In the genomic region with DNA sequence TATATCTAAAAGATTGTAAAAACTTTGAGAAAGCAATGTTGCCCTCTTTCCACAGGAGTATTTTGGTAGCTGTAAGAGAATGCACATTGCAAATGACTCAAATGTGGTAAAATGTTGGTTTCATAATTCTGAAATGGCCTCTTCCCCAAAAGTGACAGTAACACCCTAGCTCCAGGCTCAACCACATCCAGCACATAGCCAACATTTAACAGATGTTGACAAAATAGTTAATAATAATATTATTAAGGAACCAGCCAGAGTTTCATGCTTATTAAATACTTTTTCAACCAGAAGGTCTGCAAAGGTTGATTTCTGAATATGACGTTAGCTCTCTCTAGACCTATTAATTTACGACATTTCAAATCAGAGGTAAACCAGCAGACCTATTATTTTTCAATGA, we compare ENCODE assay signal across 8 cellular contexts. TPM values are rescaled to one million over a fixed set of nuclear protein-coding genes. Genes with fewer than 3 reads are reported as not detected.
A peak's percentile ranks its signal among the peaks of the same experiment; 100 is the strongest.
DNase-seq lines count a peak whose midpoint lies in the region; ATAC-seq, FAIRE-seq and TF ChIP-seq lines count a peak whose summit lies in the region.

No MANE protein-coding gene starts in this region.

- H2AFZ ChIP-seq in ACC112 (ENCODE audit: low read length, unreplicated experiment) = no peak overlapping the region
- no peak overlapping the region for H2AFZ ChIP-seq in astrocyte (ENCODE audit: low read depth, low read length)

- no peaks in the 10 kb centered on the region for H3K9me3 ChIP-seq in astrocyte (ENCODE audit: insufficient read depth, low read depth, low read length)

- peak overlapping the region; percentile 96 for H3K27ac Mint-ChIP-seq in astrocyte (ENCODE audit: unreplicated experiment)

- H3K9me3 Mint-ChIP-seq in astrocyte (ENCODE audit: unreplicated experiment) = no peaks in the 10 kb centered on the region

- peak; percentile 69 for ATAC-seq in GM19351 (IDR thresholded peaks at IDR 0.05; ENCODE audit: unreplicated experiment)
- peak; percentile 71 for ATAC-seq in HG03442 (IDR thresholded peaks at IDR 0.05; ENCODE audit: unreplicated experiment)

- peak overlapping the region; percentile 83 for H3K4me2 ChIP-seq in astrocyte (ENCODE audit: low read length)

- no peak for TF ChIP-seq CTCF in astrocyte (IDR thresholded peaks at IDR 0.05; ENCODE audit: insufficient read depth, low read depth, low read length)

- H3K27ac ChIP-seq in ACC112 (ENCODE audit: low read depth, low read length) (peak overlapping the region; percentile 95), astrocyte (ENCODE audit: low read depth, low read length) (peak overlapping the region; percentile 92)

- FAIRE-seq in astrocyte (lab: Jason Lieb, UNC) = no peak

- H3K4me1 ChIP-seq in ACC112 (ENCODE audit: control insufficient read depth, insufficient read depth, low read length, unreplicated experiment) (peaks cover 61% of the 10 kb centered on the region), astrocyte (ENCODE audit: insufficient read depth, low read length) (peaks cover 47% of the 10 kb centered on the region)

- H3K36me3 ChIP-seq in ACC112 (ENCODE audit: insufficient read depth, low read length) (peaks cover 33% of the 10 kb centered on the region), astrocyte (ENCODE audit: insufficient read depth, low read length) (peaks cover 18% of the 10 kb centered on the region)

- H3K36me3 Mint-ChIP-seq in astrocyte (ENCODE audit: low read depth, unreplicated experiment) = peaks cover 5% of the 10 kb centered on the region

- H3K4me3 Mint-ChIP-seq in astrocyte (ENCODE audit: unreplicated experiment) = peak overlapping the region; percentile 96

- H3K4me3 ChIP-seq in ACC112 (ENCODE audit: low read depth, low read length) (peak overlapping the region; percentile 94), astrocyte (ENCODE audit: insufficient read depth, low read depth, low read length) (peak overlapping the region; percentile 95)

- no peaks in the 10 kb centered on the region for H3K27me3 Mint-ChIP-seq in astrocyte (ENCODE audit: low read depth, unreplicated experiment)

- no peaks in the 10 kb centered on the region for H3K27me3 ChIP-seq in ACC112 (ENCODE audit: insufficient read depth, low read length)
- H3K27me3 ChIP-seq in astrocyte (ENCODE audit: insufficient read depth, low read length) = no peaks in the 10 kb centered on the region

- DNase-seq in astrocyte (ENCODE audit: low read depth) (no peak), myocyte (ENCODE audit: low read depth) (peak; percentile 52), NCI-H82 treated with DMSO at 0.1 percent for 48 hours (lab: John Stamatoyannopoulos, UW; ENCODE audit: unreplicated experiment) (no peak), NCI-H524 treated with DMSO at 0.1 percent for 48 hours (lab: John Stamatoyannopoulos, UW) (no peak)
- DNase-seq in activated CD4-positive, alpha-beta T cell treated with anti-CD3 and anti-CD28 coated beads for 4 hours = no peak

- H3K4me1 Mint-ChIP-seq in astrocyte (ENCODE audit: low read depth, unreplicated experiment) = peaks cover 54% of the 10 kb centered on the region

- peaks cover 44% of the 10 kb centered on the region for H4K20me1 ChIP-seq in astrocyte (ENCODE audit: insufficient read depth, low read length)

- H3K79me2 ChIP-seq in ACC112 (ENCODE audit: control insufficient read depth, insufficient read depth, low read length, unreplicated experiment) (peaks cover 69% of the 10 kb centered on the region), astrocyte (ENCODE audit: insufficient read depth, low read length) (peaks cover 70% of the 10 kb centered on the region)

- H3K9ac ChIP-seq in astrocyte (ENCODE audit: low read length) = peak overlapping the region; percentile 95

RNA-seq across cellular contexts. Expression of a gene that starts 1.3 kb away (rescaled TPM):
- 447 and 637 TPM in 2 replicates for total RNA-seq in astrocyte
- total RNA-seq in myocyte = 171 and 372 TPM in 2 replicates
- polyA plus RNA-seq in myocyte (2012) = 245 TPM
